In genomic region chr17:38598536-38598935, GRCh38 we compare ENCODE assay signal across 8 cellular contexts. TPM values are rescaled to one million over a fixed set of nuclear protein-coding genes. Genes with fewer than 3 reads are reported as not detected.
DNase-seq lines count a peak whose midpoint lies in the region; ATAC-seq and TF ChIP-seq lines count a peak whose summit lies in the region.

No MANE protein-coding gene starts in this region.

- no peak for ATAC-seq in HG02885 (IDR thresholded peaks at IDR 0.05; ENCODE audit: poor library complexity, unreplicated experiment)

- TF ChIP-seq CTCF in colonic mucosa (IDR thresholded peaks at IDR 0.05) = no peak

- DNase-seq in DMS53 treated with DMSO at 0.1 percent for 48 hours (lab: John Stamatoyannopoulos, UW; ENCODE audit: unreplicated experiment) (peak; percentile 88), KG1 (lab: John Stamatoyannopoulos, UW) (peak; percentile 22), NT2/D1 (ENCODE audit: low read depth, low spot score) (peak; percentile 89), colonic mucosa (peak; percentile 75), non-pigmented ciliary epithelial cell (ENCODE audit: low read depth) (peak; percentile 14), inferior parietal cortex (ENCODE audit: extremely low spot score) (no peak)
- no peak for DNase-seq in activated CD4-positive, CD25-positive, alpha-beta regulatory T cell (lab: John Stamatoyannopoulos, UW)

- H3K4me1 ChIP-seq in NT2/D1 (ENCODE audit: insufficient read depth, insufficient read length) (peaks cover 66% of the 10 kb centered on the region), colonic mucosa (no peaks in the 10 kb centered on the region)

- H3K4me3 ChIP-seq in NT2/D1 (ENCODE audit: insufficient read length, low read depth) = no peak overlapping the region
- no peak overlapping the region for H3K4me3 ChIP-seq in colonic mucosa

- no peak overlapping the region for H3K9ac ChIP-seq in NT2/D1 (ENCODE audit: insufficient read length, low read depth)
- H3K9ac ChIP-seq in colonic mucosa (ENCODE audit: low read depth in 2 of 2, low read length in 2 of 2) = no peak overlapping the region

- no peak overlapping the region for H3K27ac ChIP-seq in colonic mucosa

- intact Hi-C loops in colonic mucosa (cut with DNase I) = no loop called here

- H3K27me3 ChIP-seq in NT2/D1 (ENCODE audit: insufficient read depth, insufficient read length) = peaks cover 4% of the 10 kb centered on the region
- peaks cover 12% of the 10 kb centered on the region for H3K27me3 ChIP-seq in colonic mucosa

- H3K9me3 ChIP-seq in NT2/D1 (ENCODE audit: insufficient read depth, low read length) (no peaks in the 10 kb centered on the region), colonic mucosa (no peaks in the 10 kb centered on the region)

- H3K36me3 ChIP-seq in NT2/D1 (ENCODE audit: insufficient read depth, insufficient read length, low read length) = no peaks in the 10 kb centered on the region
- H3K36me3 ChIP-seq in colonic mucosa = no peaks in the 10 kb centered on the region

RNA-seq across cellular contexts. Expression of gene SRCIN1, which starts 7.2 kb away (rescaled TPM):
- total RNA-seq in colonic mucosa = 1 to 10 TPM; 1.1 to 4.2 TPM

Comparison
In these comparisons a context has a peak if more than half of its experiments do, and no peak if none do; other contexts are left out.
1. DNase-seq: peak in DMS53 treated with DMSO at 0.1 percent for 48 hours (single experiment), KG1 (single experiment), NT2/D1 (single experiment), colonic mucosa (single experiment) and non-pigmented ciliary epithelial cell (single experiment); none in activated CD4-positive, CD25-positive, alpha-beta regulatory T cell (0 of 4) and inferior parietal cortex (single experiment).